ENCODE assay signal across 17 cellular contexts in the genomic region with DNA sequence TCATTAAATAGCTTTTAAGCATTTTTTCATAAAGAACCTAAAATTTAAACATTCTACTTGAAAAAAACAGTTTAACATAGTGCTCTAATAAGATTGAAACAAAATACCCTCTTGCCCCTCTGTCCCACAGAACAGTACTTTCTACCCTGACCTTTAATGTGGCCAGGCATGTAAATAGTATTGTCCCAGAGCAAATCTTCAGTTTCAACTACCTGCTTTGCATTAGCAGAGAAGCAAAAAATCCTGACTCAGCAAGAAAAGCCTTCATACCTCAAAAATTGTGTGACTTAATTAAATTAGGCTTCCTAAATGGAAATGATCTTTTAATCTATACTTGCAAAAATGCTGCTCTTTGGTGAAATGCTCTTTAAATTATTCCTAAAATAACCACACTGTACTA.
A peak's percentile ranks its signal among the peaks of the same experiment; 100 is the strongest.
DNase-seq lines count a peak whose midpoint lies in the region; ATAC-seq and TF ChIP-seq lines count a peak whose summit lies in the region.
"Had no signal": no experiment of that assay in that cellular context is flagged by ENCODE, and none has a peak within 500 bp of the region (broad histone marks: within the 10 kb centered on the region; RNA-seq: fewer than 3 reads in every experiment).

No MANE protein-coding gene starts in this region.

- DNase-seq in activated CD4-positive, alpha-beta T cell treated with anti-CD3 and anti-CD28 coated beads, Interleukin-2, amount 10 ng/mL, durations not matched to agents 24 days and 14 days: no peak
- no peak for DNase-seq in activated CD4-positive, alpha-beta T cell treated with anti-CD3 and anti-CD28 coated beads for 36 hours
- DNase-seq in stomach: no peak
- no peak for DNase-seq in T-helper 9 cell
- no peak for DNase-seq in midbrain (lab: John Stamatoyannopoulos, UW)
- DNase-seq: 8988T, C1 segment of cervical spinal cord, KBM-7, NCI-H1092 treated with DMSO at 0.1 percent for 48 hours, NCI-H187 treated with DMSO at 0.1 percent for 48 hours, NCI-H2171, NCI-H510A, Peyer's patch, SHP77 treated with DMSO at 0.1 percent for 48 hours had no signal

- H3K4me1 ChIP-seq in mesodermal cell (ENCODE audit: control insufficient read depth, insufficient read depth, low read length, poor library complexity, severe bottlenecking) (peaks cover 8% of the 10 kb centered on the region), stomach (peaks cover 18 to 28% (median 22%) of the 10 kb centered on the region in 4 donors)

- H3K4me3 ChIP-seq in mesodermal cell (ENCODE audit: extremely low read depth, insufficient read depth, low read length, poor library complexity, severe bottlenecking) (no peak overlapping the region), stomach (no peak overlapping the region)
- H3K4me3 ChIP-seq: Peyer's patch had no signal

- H3K9me3 ChIP-seq in mesodermal cell (ENCODE audit: control insufficient read depth, low read length) (no peaks in the 10 kb centered on the region), stomach (no peaks in the 10 kb centered on the region)
- H3K9me3 ChIP-seq: Peyer's patch had no signal

- H3K36me3 ChIP-seq in mesodermal cell (ENCODE audit: control insufficient read depth, insufficient read depth, low read length) (no peaks in the 10 kb centered on the region), stomach (no peaks in the 10 kb centered on the region)
- H3K36me3 ChIP-seq: Peyer's patch had no signal

- no peak overlapping the region for H3K4me3 Mint-ChIP-seq in activated CD4-positive, alpha-beta T cell treated with anti-CD3 and anti-CD28 coated beads, Interleukin-2, amount 10 ng/mL, durations not matched to agents 24 days and 14 days
- no peak overlapping the region for H3K4me3 Mint-ChIP-seq in activated CD4-positive, alpha-beta T cell treated with anti-CD3 and anti-CD28 coated beads for 36 hours
- H3K4me3 Mint-ChIP-seq in activated T-helper 17 cell treated with anti-CD3 and anti-CD28 coated beads, Interleukin-2, amount 50 U/mL, for 72 hours: peak overlapping the region; percentile 6

- no peak for ATAC-seq in activated CD4-positive, alpha-beta T cell treated with anti-CD3 and anti-CD28 coated beads for 36 hours
- ATAC-seq in HG03066 (IDR thresholded peaks at IDR 0.05; ENCODE audit: low read depth, unreplicated experiment): peak; percentile 50
- no peak for ATAC-seq in activated T-helper 17 cell treated with anti-CD3 and anti-CD28 coated beads, Interleukin-2, amount 50 U/mL, for 72 hours (replicated peaks)

- POLR2A ChIA-PET in activated CD4-positive, alpha-beta T cell treated with anti-CD3 and anti-CD28 coated beads for 36 hours (lab: Charles Lee): interaction anchor here (0.6 kb wide), 2 partner anchors 23 to 292 kb away, joined by 3 to 6 read pairs; no protein-coding TSS in a partner anchor

- no peak for TF ChIP-seq POLR2A in stomach (IDR thresholded peaks at IDR 0.05)

- H3K9me3 Mint-ChIP-seq in activated CD4-positive, alpha-beta T cell treated with anti-CD3 and anti-CD28 coated beads, Interleukin-2, amount 10 ng/mL, durations not matched to agents 24 days and 14 days: peaks cover 16% of the 10 kb centered on the region
- peaks cover 4% of the 10 kb centered on the region for H3K9me3 Mint-ChIP-seq in activated CD4-positive, alpha-beta T cell treated with anti-CD3 and anti-CD28 coated beads for 36 hours (ENCODE audit: low read depth)
- no peaks in the 10 kb centered on the region for H3K9me3 Mint-ChIP-seq in activated T-helper 17 cell treated with anti-CD3 and anti-CD28 coated beads, Interleukin-2, amount 50 U/mL, for 72 hours

- peaks cover 35% of the 10 kb centered on the region for H3K4me1 Mint-ChIP-seq in activated CD4-positive, alpha-beta T cell treated with anti-CD3 and anti-CD28 coated beads, Interleukin-2, amount 10 ng/mL, durations not matched to agents 24 days and 14 days
- H3K4me1 Mint-ChIP-seq in activated CD4-positive, alpha-beta T cell treated with anti-CD3 and anti-CD28 coated beads for 36 hours: peaks cover 55% of the 10 kb centered on the region
- H3K4me1 Mint-ChIP-seq in activated T-helper 17 cell treated with anti-CD3 and anti-CD28 coated beads, Interleukin-2, amount 50 U/mL, for 72 hours: peaks cover 40% of the 10 kb centered on the region

- no peaks in the 10 kb centered on the region for H3K27me3 Mint-ChIP-seq in activated CD4-positive, alpha-beta T cell treated with anti-CD3 and anti-CD28 coated beads, Interleukin-2, amount 10 ng/mL, durations not matched to agents 24 days and 14 days
- no peaks in the 10 kb centered on the region for H3K27me3 Mint-ChIP-seq in activated CD4-positive, alpha-beta T cell treated with anti-CD3 and anti-CD28 coated beads for 36 hours
- no peaks in the 10 kb centered on the region for H3K27me3 Mint-ChIP-seq in activated T-helper 17 cell treated with anti-CD3 and anti-CD28 coated beads, Interleukin-2, amount 50 U/mL, for 72 hours

- intact Hi-C loops in activated CD4-positive, alpha-beta T cell treated with anti-CD3 and anti-CD28 coated beads, Interleukin-2, amount 10 ng/mL, durations not matched to agents 24 days and 14 days (cut with micrococcal nuclease): loop anchor here (2.0 to 10.0 kb wide), 9 partner anchors 23 to 393 kb away; a partner anchor contains a TSS
- intact Hi-C loops in activated CD4-positive, alpha-beta T cell treated with anti-CD3 and anti-CD28 coated beads for 36 hours (cut with DNase I, micrococcal nuclease): loop anchor here (5.0 to 10.0 kb wide), 6 partner anchors 71 to 477 kb away; a partner anchor contains a TSS
- intact Hi-C loops in stomach (cut with DNase I; ENCODE audit: low total_unique reads): loop anchor here (10.0 kb wide), 1 partner anchor 223 kb away; no protein-coding TSS in a partner anchor

- peaks cover 30% of the 10 kb centered on the region for H3K36me3 Mint-ChIP-seq in activated CD4-positive, alpha-beta T cell treated with anti-CD3 and anti-CD28 coated beads, Interleukin-2, amount 10 ng/mL, durations not matched to agents 24 days and 14 days (ENCODE audit: low read depth)
- H3K36me3 Mint-ChIP-seq in activated CD4-positive, alpha-beta T cell treated with anti-CD3 and anti-CD28 coated beads for 36 hours (ENCODE audit: low read depth): peaks cover 37% of the 10 kb centered on the region
- peaks cover 22% of the 10 kb centered on the region for H3K36me3 Mint-ChIP-seq in activated T-helper 17 cell treated with anti-CD3 and anti-CD28 coated beads, Interleukin-2, amount 50 U/mL, for 72 hours (ENCODE audit: low read depth)

- H3K27me3 ChIP-seq in stomach: no peaks in the 10 kb centered on the region
- H3K27me3 ChIP-seq: Peyer's patch had no signal

- TF ChIP-seq CTCF in stomach (IDR thresholded peaks at IDR 0.05): no peak

- H3K27ac Mint-ChIP-seq in activated CD4-positive, alpha-beta T cell treated with anti-CD3 and anti-CD28 coated beads, Interleukin-2, amount 10 ng/mL, durations not matched to agents 24 days and 14 days: peak overlapping the region; percentile 8
- no peak overlapping the region for H3K27ac Mint-ChIP-seq in activated CD4-positive, alpha-beta T cell treated with anti-CD3 and anti-CD28 coated beads for 36 hours
- no peak overlapping the region for H3K27ac Mint-ChIP-seq in activated T-helper 17 cell treated with anti-CD3 and anti-CD28 coated beads, Interleukin-2, amount 50 U/mL, for 72 hours

- peak overlapping the region; percentile 6 for H3K27ac ChIP-seq in mesodermal cell (ENCODE audit: low read depth, low read length, severe bottlenecking)
- no peak overlapping the region for H3K27ac ChIP-seq in stomach
- H3K27ac ChIP-seq: Peyer's patch had no signal

- CTCF ChIA-PET in activated CD4-positive, alpha-beta T cell treated with anti-CD3 and anti-CD28 coated beads for 36 hours (lab: Charles Lee): interaction anchor here (0.6 to 1.4 kb wide), 6 partner anchors 19 to 396 kb away, joined by 3 to 5 read pairs (median 4); no protein-coding TSS in a partner anchor

- no peak for TF ChIP-seq EP300 in stomach (IDR thresholded peaks at IDR 0.05)
